In the genomic region with DNA sequence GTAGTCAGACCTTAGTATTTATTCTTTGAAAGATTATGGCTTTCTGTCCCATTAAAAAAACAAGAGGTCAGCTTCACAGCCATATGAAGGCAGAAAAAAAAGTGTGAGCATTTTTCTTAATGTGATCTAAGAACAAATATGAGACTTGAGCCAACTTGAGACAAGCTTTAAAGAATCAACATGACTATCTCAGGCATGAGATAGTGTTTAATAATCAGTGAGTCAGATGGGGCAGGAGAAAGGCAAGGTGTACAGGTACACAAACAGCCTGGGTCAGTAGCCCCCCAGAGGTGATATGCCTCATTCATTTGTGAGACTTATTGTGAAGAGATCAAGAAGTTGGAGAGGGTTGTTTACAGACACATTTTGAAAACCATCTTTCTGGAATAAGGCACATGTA, we compare ENCODE assay signal across 19 cellular contexts.
"Had no signal": no experiment of that assay in that cellular context is flagged by ENCODE, and none has a peak within 500 bp of the region (broad histone marks: within the 10 kb centered on the region; RNA-seq: fewer than 3 reads in every experiment).

No MANE protein-coding gene starts in this region.

- H3K27ac ChIP-seq: left ventricle myocardium inferior, ovary, prostate gland, sigmoid colon, spleen, tibial nerve, uterus had no signal

- H3K4me3 ChIP-seq: left ventricle myocardium inferior, lung, ovary, prostate gland, sigmoid colon, spleen, tibial nerve, uterus had no signal

- H3K9me3 ChIP-seq: ovary, prostate gland, uterus had no signal

- H3K27me3 ChIP-seq: ovary, sigmoid colon, spleen, tibial nerve, uterus had no signal

- ATAC-seq: natural killer cell; right cardiac atrium; stimulated activated effector memory CD8-positive, alpha-beta T cell treated with anti-CD3 and anti-CD28 coated beads, Interleukin-12 subunit alpha, Interleukin-12 subunit beta, amount 100 ng/mL, for 72 hours had no signal

- H3K4me1 ChIP-seq: left ventricle myocardium inferior, prostate gland, sigmoid colon, spleen, tibial nerve, uterus had no signal

- H3K36me3 ChIP-seq: ovary, prostate gland, uterus had no signal

- DNase-seq: islet precursor cell; left ventricle myocardium inferior; mesendoderm; naive B cell; natural killer cell; nephron progenitor cell; ovary; retina; right cardiac atrium; sigmoid colon; small intestine; spleen; stimulated activated CD4-positive, alpha-beta T cell treated with anti-CD3 and anti-CD28 coated beads, Interleukin-4, amount 100 ng/mL, for 24 hours; stimulated activated naive CD4-positive, alpha-beta T cell; uterus had no signal
